ENCODE assay signal across 22 cellular contexts in the genomic region with DNA sequence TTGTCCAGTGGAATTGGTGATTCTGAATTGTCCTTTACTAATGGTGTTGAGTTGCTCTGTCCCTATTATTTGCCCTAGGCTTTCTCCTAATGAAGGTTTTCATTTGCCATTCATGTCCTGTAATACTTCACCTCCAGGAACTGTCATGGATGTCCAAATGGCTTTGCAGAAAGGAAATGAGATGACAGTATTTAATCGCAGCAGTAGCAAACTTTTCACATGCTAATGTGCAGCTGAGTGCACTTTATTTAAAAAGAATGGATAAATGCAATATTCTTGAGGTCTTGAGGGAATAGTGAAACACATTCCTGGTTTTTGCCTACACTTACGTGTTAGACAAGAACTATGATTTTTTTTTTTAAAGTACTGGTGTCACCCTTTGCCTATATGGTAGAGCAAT.
DNase-seq lines count a peak whose midpoint lies in the region; ATAC-seq, FAIRE-seq and TF ChIP-seq lines count a peak whose summit lies in the region.
"Had no signal": no experiment of that assay in that cellular context is flagged by ENCODE, and none has a peak within 500 bp of the region (broad histone marks: within the 10 kb centered on the region; RNA-seq: fewer than 3 reads in every experiment).

No MANE protein-coding gene starts in this region.

- peak overlapping the region; percentile 32 for H3K27ac Mint-ChIP-seq in activated CD8-positive, alpha-beta T cell treated with anti-CD3 and anti-CD28 coated beads for 36 hours
- H3K27ac Mint-ChIP-seq in activated CD8-positive, alpha-beta T cell treated with anti-CD3 and anti-CD28 coated beads, Interleukin-2, amount 10 ng/mL, durations not matched to agents 7 days and 5 days, result no peak overlapping the region
- H3K27ac Mint-ChIP-seq in neural crest cell (ENCODE audit: unreplicated experiment), result peak overlapping the region; percentile 8

- H3K4me1 Mint-ChIP-seq in activated CD8-positive, alpha-beta T cell treated with anti-CD3 and anti-CD28 coated beads for 36 hours (ENCODE audit: low read depth), result no peaks in the 10 kb centered on the region
- no peaks in the 10 kb centered on the region for H3K4me1 Mint-ChIP-seq in activated CD8-positive, alpha-beta T cell treated with anti-CD3 and anti-CD28 coated beads, Interleukin-2, amount 10 ng/mL, durations not matched to agents 7 days and 5 days (ENCODE audit: low read depth)
- H3K4me1 Mint-ChIP-seq in neural crest cell, result peaks cover 17% of the 10 kb centered on the region

- no peaks in the 10 kb centered on the region for H3K27me3 Mint-ChIP-seq in activated CD8-positive, alpha-beta T cell treated with anti-CD3 and anti-CD28 coated beads for 36 hours
- no peaks in the 10 kb centered on the region for H3K27me3 Mint-ChIP-seq in activated CD8-positive, alpha-beta T cell treated with anti-CD3 and anti-CD28 coated beads, Interleukin-2, amount 10 ng/mL, durations not matched to agents 7 days and 5 days (ENCODE audit: low read depth)
- no peaks in the 10 kb centered on the region for H3K27me3 Mint-ChIP-seq in neural crest cell (ENCODE audit: low read depth)

- 76 to 80% methylated on average over 2 of the region's 2 CpGs for WGBS in ectodermal cell, 2 experiments

- no peak overlapping the region for H3K4me3 Mint-ChIP-seq in activated CD8-positive, alpha-beta T cell treated with anti-CD3 and anti-CD28 coated beads for 36 hours
- no peak overlapping the region for H3K4me3 Mint-ChIP-seq in activated CD8-positive, alpha-beta T cell treated with anti-CD3 and anti-CD28 coated beads, Interleukin-2, amount 10 ng/mL, durations not matched to agents 7 days and 5 days
- H3K4me3 Mint-ChIP-seq in neural crest cell, result no peak overlapping the region

- no peaks in the 10 kb centered on the region for H3K9me3 Mint-ChIP-seq in activated CD8-positive, alpha-beta T cell treated with anti-CD3 and anti-CD28 coated beads for 36 hours
- no peaks in the 10 kb centered on the region for H3K9me3 Mint-ChIP-seq in activated CD8-positive, alpha-beta T cell treated with anti-CD3 and anti-CD28 coated beads, Interleukin-2, amount 10 ng/mL, durations not matched to agents 7 days and 5 days (ENCODE audit: insufficient read depth)
- no peaks in the 10 kb centered on the region for H3K9me3 Mint-ChIP-seq in neural crest cell

- H3K27ac ChIP-seq in ectodermal cell (ENCODE audit: insufficient read depth, low read depth, low read length, poor library complexity, severe bottlenecking), result peak overlapping the region; percentile 44
- H3K27ac ChIP-seq: KMS-11, SJCRH30 had no signal

- no peaks in the 10 kb centered on the region for H3K27me3 ChIP-seq in ectodermal cell (ENCODE audit: control insufficient read depth, insufficient read depth, low read length, poor library complexity, severe bottlenecking)
- H3K27me3 ChIP-seq: SJCRH30 had no signal

- H3K4me3 ChIP-seq in ectodermal cell (ENCODE audit: insufficient read depth, low read depth, low read length), result no peak overlapping the region
- H3K4me3 ChIP-seq: SJCRH30 had no signal

- peaks cover 8% of the 10 kb centered on the region for H3K4me1 ChIP-seq in ectodermal cell (ENCODE audit: control insufficient read depth, insufficient read depth, low read length)
- H3K4me1 ChIP-seq: SJCRH30 had no signal

- POLR2A ChIA-PET in activated CD8-positive, alpha-beta T cell treated with anti-CD3 and anti-CD28 coated beads for 36 hours (lab: Charles Lee), result no interaction called here
- POLR2A ChIA-PET in activated CD8-positive, alpha-beta T cell treated with anti-CD3 and anti-CD28 coated beads, Interleukin-2, amount 10 ng/mL, durations not matched to agents 7 days and 5 days (lab: Charles Lee), result interaction anchor here (0.7 kb wide), 1 partner anchor 11 kb away, joined by 3 read pairs; no protein-coding TSS in a partner anchor

- H3K36me3 ChIP-seq in ectodermal cell (ENCODE audit: control insufficient read depth, insufficient read depth, low read length), result peaks cover 23% of the 10 kb centered on the region

- peak; percentile 54 for FAIRE-seq in HTR-8/SVneo (lab: Jason Lieb, UNC)
- FAIRE-seq: D721Med, RCC 7860 had no signal

- CTCF ChIA-PET in activated CD8-positive, alpha-beta T cell treated with anti-CD3 and anti-CD28 coated beads for 36 hours (lab: Charles Lee), result interaction anchor here (1.4 kb wide), 1 partner anchor 10 kb away, joined by 5 read pairs; no protein-coding TSS in a partner anchor
- CTCF ChIA-PET in activated CD8-positive, alpha-beta T cell treated with anti-CD3 and anti-CD28 coated beads, Interleukin-2, amount 10 ng/mL, durations not matched to agents 7 days and 5 days (lab: Charles Lee), result interaction anchor here (0.6 to 1.2 kb wide), 2 partner anchors 9 to 10 kb away, joined by 3 read pairs; no protein-coding TSS in a partner anchor

- intact Hi-C loops in activated CD8-positive, alpha-beta T cell treated with anti-CD3 and anti-CD28 coated beads for 36 hours (cut with micrococcal nuclease), result no loop called here

- H3K9me3 ChIP-seq in ectodermal cell (ENCODE audit: control insufficient read depth, low read length), result no peaks in the 10 kb centered on the region
- H3K9me3 ChIP-seq: SJCRH30 had no signal

- peaks cover 47% of the 10 kb centered on the region for H3K36me3 Mint-ChIP-seq in activated CD8-positive, alpha-beta T cell treated with anti-CD3 and anti-CD28 coated beads for 36 hours (ENCODE audit: low read depth)
- peaks cover 60% of the 10 kb centered on the region for H3K36me3 Mint-ChIP-seq in activated CD8-positive, alpha-beta T cell treated with anti-CD3 and anti-CD28 coated beads, Interleukin-2, amount 10 ng/mL, durations not matched to agents 7 days and 5 days (ENCODE audit: low read depth)
- peaks cover 7% of the 10 kb centered on the region for H3K36me3 Mint-ChIP-seq in neural crest cell (ENCODE audit: low read depth)

- DNase-seq in activated CD8-positive, alpha-beta T cell treated with anti-CD3 and anti-CD28 coated beads for 36 hours, result no peak
- no peak for DNase-seq in activated CD8-positive, alpha-beta T cell treated with anti-CD3 and anti-CD28 coated beads, Interleukin-2, amount 10 ng/mL, durations not matched to agents 7 days and 5 days
- DNase-seq in HTR-8/SVneo (ENCODE audit: insufficient read length, low spot score) (no peak), neural crest cell (ENCODE audit: low read depth, low spot score) (no peak), NOMO-1 (lab: John Stamatoyannopoulos, UW; ENCODE audit: unreplicated experiment in 2 of 2) (no peak), NCI-H748 (lab: John Stamatoyannopoulos, UW; ENCODE audit: unreplicated experiment) (no peak)
- DNase-seq: 8988T; C1 segment of cervical spinal cord; DMS53; GF-D8; NCI-H1105; NCI-H146; NCI-H2029; NCI-H2227 treated with DMSO at 0.1 percent for 48 hours; NCI-H510A; NCI-H774; NK-92 treated with Interleukin-12 subunit alpha and Interleukin-12 subunit beta, amount 100 ng/mL, for 24 hours; SJCRH30 had no signal

- ATAC-seq in activated CD8-positive, alpha-beta T cell treated with anti-CD3 and anti-CD28 coated beads for 36 hours, result no peak
- no peak for ATAC-seq in activated CD8-positive, alpha-beta T cell treated with anti-CD3 and anti-CD28 coated beads, Interleukin-2, amount 10 ng/mL, durations not matched to agents 7 days and 5 days

- TF ChIP-seq CTCF in activated CD8-positive, alpha-beta T cell treated with anti-CD3 and anti-CD28 coated beads for 36 hours (IDR thresholded peaks at IDR 0.05), result no peak
- TF ChIP-seq CTCF in neural crest cell (conservative IDR thresholded peaks at IDR 0.05), result no peak
